8 cellular contexts compared by ENCODE assay signal in the genomic region with DNA sequence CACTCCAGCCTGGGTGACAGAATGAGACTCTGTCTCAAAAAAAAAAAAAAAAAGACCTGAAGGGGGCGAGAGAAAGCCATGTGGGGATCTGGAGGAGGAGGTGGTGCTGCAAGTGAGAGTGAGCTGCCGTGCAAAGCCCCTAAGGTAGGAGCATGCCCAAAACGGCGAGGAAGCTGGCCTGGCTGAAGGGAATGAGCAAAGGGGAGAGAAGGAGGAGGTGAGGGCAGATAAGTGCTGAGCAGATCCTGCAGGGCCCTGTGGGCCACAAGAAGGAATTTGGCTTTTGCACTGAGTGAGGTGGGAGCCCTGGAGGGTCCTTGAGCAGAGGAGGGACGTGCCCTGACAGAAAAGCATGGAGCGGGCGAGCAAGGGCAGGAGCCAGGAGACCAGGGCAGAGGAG. TPM values are rescaled to one million over a fixed set of nuclear protein-coding genes. Genes with fewer than 3 reads are reported as not detected.
DNase-seq lines count a peak whose midpoint lies in the region; ATAC-seq and TF ChIP-seq lines count a peak whose summit lies in the region.

No MANE protein-coding gene starts in this region.

- H3K36me3 ChIP-seq in breast epithelium: no peaks in the 10 kb centered on the region
- H3K36me3 ChIP-seq in PC-3 (ENCODE audit: low read depth, low read length): no peaks in the 10 kb centered on the region
- H3K36me3 ChIP-seq in thoracic aorta: no peaks in the 10 kb centered on the region

- H4K20me1 ChIP-seq in PC-3 (ENCODE audit: low read length): no peaks in the 10 kb centered on the region

- no peaks in the 10 kb centered on the region for H3K27me3 Mint-ChIP-seq in MCF 10A (ENCODE audit: insufficient read depth, unreplicated experiment)

- H3K9me3 ChIP-seq in breast epithelium (no peaks in the 10 kb centered on the region), PC-3 (ENCODE audit: low read length) (no peaks in the 10 kb centered on the region), thoracic aorta (no peaks in the 10 kb centered on the region)

- no peak overlapping the region for H2AFZ ChIP-seq in PC-3 (ENCODE audit: low read length)

- H3K27me3 ChIP-seq in breast epithelium (no peaks in the 10 kb centered on the region), PC-3 (ENCODE audit: low read length) (no peaks in the 10 kb centered on the region), thoracic aorta (replicated peaks; ENCODE audit: insufficient read depth) (no peaks in the 10 kb centered on the region)

- H3K36me3 Mint-ChIP-seq in MCF 10A (ENCODE audit: insufficient read depth, unreplicated experiment): no peaks in the 10 kb centered on the region

- TF ChIP-seq CTCF in MCF 10A (IDR thresholded peaks at IDR 0.05; ENCODE audit: unreplicated experiment) (no peak), breast epithelium (IDR thresholded peaks at IDR 0.05) (no peak), PC-3 (conservative IDR thresholded peaks at IDR 0.05; ENCODE audit: low read depth, low read length) (0 out of 2 replicates have a peak, but pooled peaks have one; percentile 19), thoracic aorta (IDR thresholded peaks at IDR 0.05) (no peak), omental fat pad (IDR thresholded peaks at IDR 0.05) (no peak)

- H3K9me2 ChIP-seq in PC-3 (replicated peaks; ENCODE audit: low read length): no peaks in the 10 kb centered on the region

- no peak for TF ChIP-seq POLR2A in breast epithelium (IDR thresholded peaks at IDR 0.05)

- H3K4me1 ChIP-seq in breast epithelium: peaks cover 0 to 4% of the 10 kb centered on the region in 2 donors
- peaks cover 8% of the 10 kb centered on the region for H3K4me1 ChIP-seq in PC-3 (ENCODE audit: insufficient read depth, low read length)
- H3K4me1 ChIP-seq in thoracic aorta (ENCODE audit: control insufficient read depth in 1 of 2, low read depth in 2 of 2): peaks cover 12 to 42% of the 10 kb centered on the region in 2 donors

- POLR2A ChIA-PET in MCF 10A (lab: Yijun Ruan, JAX): no interaction called here
- POLR2A ChIA-PET in PC-3 (lab: Charles Lee; ENCODE audit: unreplicated experiment): no interaction called here

- no peaks in the 10 kb centered on the region for H3K9me3 Mint-ChIP-seq in MCF 10A (ENCODE audit: unreplicated experiment)

- ATAC-seq in PC-3 (no peak), thoracic aorta (ENCODE audit: insufficient number of reproducible peaks, low FRiP score, low read depth) (no peak), omental fat pad (ENCODE audit: low FRiP score) (no peak), HG03159 (IDR thresholded peaks at IDR 0.05; ENCODE audit: unreplicated experiment) (no peak), GM21526 (IDR thresholded peaks at IDR 0.05; ENCODE audit: low FRiP score, unreplicated experiment) (no peak)

- no peak overlapping the region for H3K27ac ChIP-seq in breast epithelium
- H3K27ac ChIP-seq in PC-3 (ENCODE audit: low read length): no peak overlapping the region
- H3K27ac ChIP-seq in thoracic aorta: peak overlapping the region; percentile 83 to 93

- DNase-seq in MCF 10A (ENCODE audit: unreplicated experiment) (peak; percentile 38), breast epithelium (ENCODE audit: low spot score in 2 of 2) (no peak), PC-3 (no peak), dermis blood vessel endothelial cell (peak; percentile 38), thoracic aorta (ENCODE audit: low spot score) (no peak), omental fat pad (ENCODE audit: low spot score) (no peak)

- no peaks in the 10 kb centered on the region for H3K79me2 ChIP-seq in PC-3 (ENCODE audit: low read length)

- no peak overlapping the region for H3K9ac ChIP-seq in PC-3 (ENCODE audit: low read length)

- H3K4me2 ChIP-seq in PC-3 (ENCODE audit: low read length): no peak overlapping the region

- no peak overlapping the region for H3K27ac Mint-ChIP-seq in MCF 10A (ENCODE audit: low read depth, unreplicated experiment)

- H3K4me1 Mint-ChIP-seq in MCF 10A (ENCODE audit: insufficient read depth, unreplicated experiment): peaks cover 18% of the 10 kb centered on the region

- H3F3A ChIP-seq in PC-3 (ENCODE audit: low read length, unreplicated experiment): no peaks in the 10 kb centered on the region

- H3K4me3 Mint-ChIP-seq in MCF 10A (ENCODE audit: unreplicated experiment): no peak overlapping the region

- intact Hi-C loops in MCF 10A (cut with micrococcal nuclease): loop anchor here (1.0 to 5.0 kb wide), 2 partner anchors 44 to 110 kb away; no protein-coding TSS in a partner anchor
- intact Hi-C loops in breast epithelium (cut with DNase I; ENCODE audit: low total_unique reads): no loop called here
- intact Hi-C loops in PC-3 (cut with micrococcal nuclease): no loop called here

- no peak overlapping the region for H3K4me3 ChIP-seq in breast epithelium
- no peak overlapping the region for H3K4me3 ChIP-seq in PC-3 (ENCODE audit: low read length)
- no peak overlapping the region for H3K4me3 ChIP-seq in thoracic aorta

- CTCF ChIA-PET in MCF 10A (lab: Yijun Ruan, JAX): interaction anchor here (0.7 kb wide), 3 partner anchors 20 to 1898 kb away, joined by 3 to 4 read pairs (median 4); no protein-coding TSS in a partner anchor
- CTCF ChIA-PET in PC-3 (lab: Charles Lee): interaction anchor here (0.5 to 1.1 kb wide), 4 partner anchors 14 to 643 kb away, joined by 3 to 8 read pairs (median 6); no protein-coding TSS in a partner anchor

- BruUV-seq in MCF 10A (replicated peaks; lab: Mats Ljungman, UMichigan) (no TSS peak), PC-3 (replicated peaks; lab: Mats Ljungman, UMichigan) (no TSS peak)

RNA-seq across cellular contexts. Expression of a gene that starts 19.4 kb away (rescaled TPM):
- 44.5 and 47.9 TPM in 2 replicates for total RNA-seq in MCF 10A (2022)
- 10 to 100 TPM; 20.2 to 31.4 (median 23.3) TPM for total RNA-seq in breast epithelium
- 105 and 120 TPM in 2 replicates for total RNA-seq in PC-3 (2014; rRNA removed)
- 5.3 and 12.7 TPM in 2 replicates for total RNA-seq in dermis blood vessel endothelial cell
- total RNA-seq in thoracic aorta: 100 to 1,000 TPM; 199 to 281 TPM
- total RNA-seq in omental fat pad: 100 to 1,000 TPM in 1 of 4 donors, 10 to 100 TPM in 3; 38.1 to 106 (median 62.8) TPM

RNA-seq across cellular contexts. Expression of a gene that starts 57.3 kb away (rescaled TPM):
- total RNA-seq in MCF 10A (2022) (62.1 and 65.4 TPM in 2 replicates), breast epithelium (10 to 100 TPM; 65.9 to 79.0 (median 75.5) TPM), PC-3 (2014; rRNA removed) (308 and 311 TPM in 2 replicates), dermis blood vessel endothelial cell (104 and 123 TPM in 2 replicates), thoracic aorta (10 to 100 TPM; 77.4 to 81.6 TPM), omental fat pad (100 to 1,000 TPM in 1 of 4 donors, 10 to 100 TPM in 3; 68.4 to 139 (median 76.3) TPM)

Comparison
In these comparisons a context has a peak if more than half of its experiments do, and no peak if none do; other contexts are left out.
1. DNase-seq: peak in MCF 10A (single experiment) and dermis blood vessel endothelial cell (single experiment); none in breast epithelium (0 of 2), PC-3 (single experiment), thoracic aorta (single experiment) and omental fat pad (single experiment).
2. H3K27ac ChIP-seq: peak in thoracic aorta (2 of 2); none in breast epithelium (0 of 2) and PC-3 (single experiment).